In the genomic region with DNA sequence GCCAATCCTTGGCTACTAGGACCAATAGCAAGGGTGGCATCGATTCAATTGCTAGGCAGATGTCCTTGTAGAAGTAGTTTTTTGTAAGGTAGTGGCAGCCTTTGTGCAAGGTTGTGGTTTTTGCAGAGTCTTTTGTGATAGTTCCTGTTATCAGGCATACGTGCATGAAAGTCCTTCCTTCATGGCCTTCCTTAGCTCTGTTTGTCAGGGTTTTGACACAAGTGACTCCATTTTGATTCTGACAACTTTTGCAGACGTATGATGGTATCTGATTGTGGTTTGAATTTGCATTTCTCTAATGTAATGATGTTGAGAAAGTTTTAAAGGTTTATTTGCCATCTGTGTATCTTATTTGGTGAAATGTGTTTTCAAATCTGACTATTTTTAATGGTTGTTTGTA, we compare ENCODE assay signal across 21 cellular contexts.
"Had no signal": no experiment of that assay in that cellular context is flagged by ENCODE, and none has a peak within 500 bp of the region (broad histone marks: within the 10 kb centered on the region; RNA-seq: fewer than 3 reads in every experiment).

No MANE protein-coding gene starts in this region.

- H3K4me1 ChIP-seq: neural progenitor cell, uterus had no signal

- ATAC-seq: heart left ventricle; left colon; left ventricle myocardium superior; pancreas; right cardiac atrium; stimulated activated naive CD8-positive, alpha-beta T cell treated with anti-CD3 and anti-CD28 coated beads, Interleukin-15, Interleukin-2, amounts not matched to agents 100 U/mL and 50 U/mL, for 24 hours had no signal

- DNase-seq: dorsolateral prefrontal cortex; effector CD8-positive, alpha-beta T cell; foreskin melanocyte; heart left ventricle; hippocampal formation; left colon; left ventricle myocardium superior; mesenchymal stem cell; midbrain; occipital lobe; pancreas; right cardiac atrium; small intestine; stimulated activated CD4-positive, alpha-beta T cell treated with anti-CD3 and anti-CD28 coated beads, Interleukin-12 subunit alpha, Interleukin-12 subunit beta, amount 100 ng/mL, for 4 hours; stimulated activated CD4-positive, alpha-beta T cell treated with anti-CD3 and anti-CD28 coated beads, Interleukin-2, amount 100 ng/mL, for 48 hours; stimulated activated naive CD8-positive, alpha-beta T cell treated with anti-CD3 and anti-CD28 coated beads, Interleukin-15, Interleukin-2, amounts not matched to agents 100 U/mL and 50 U/mL, for 24 hours; thyroid gland; uterus had no signal

- H3K4me3 ChIP-seq: dorsolateral prefrontal cortex, heart left ventricle, lung, neural progenitor cell, pancreas, suprapubic skin, thyroid gland, uterus had no signal

- H3K27me3 ChIP-seq: dorsolateral prefrontal cortex, heart left ventricle, neural progenitor cell, pancreas, suprapubic skin, thyroid gland, uterus had no signal

- H3K9me3 ChIP-seq: pancreas, suprapubic skin, thyroid gland, uterus had no signal

- H3K27ac ChIP-seq: dorsolateral prefrontal cortex, heart left ventricle, neural progenitor cell, pancreas, suprapubic skin, thyroid gland, uterus had no signal

- H3K36me3 ChIP-seq: heart left ventricle, neural progenitor cell, pancreas, suprapubic skin, thyroid gland, uterus had no signal
